In the genomic region with DNA sequence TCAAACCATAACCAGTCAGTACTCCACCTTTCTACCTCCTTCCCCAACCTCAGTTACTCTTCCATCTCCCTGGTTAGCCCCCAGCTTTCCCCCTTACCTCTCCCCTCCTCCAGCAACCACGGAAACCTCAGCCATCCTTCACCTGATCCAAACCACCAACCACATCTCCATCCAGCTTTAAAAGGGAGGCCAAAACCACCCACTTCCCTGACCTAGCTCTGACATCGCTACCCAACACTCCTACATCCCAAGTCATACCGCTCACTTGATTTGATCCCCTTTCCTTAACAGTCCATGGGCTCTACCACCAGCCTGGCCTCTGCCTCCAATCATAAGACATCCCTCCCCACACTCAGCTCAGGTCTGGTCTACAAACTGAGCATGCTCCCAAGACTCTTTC, we compare ENCODE assay signal across 10 cellular contexts. TPM values are rescaled to one million over a fixed set of nuclear protein-coding genes. Genes with fewer than 3 reads are reported as not detected.
DNase-seq lines count a peak whose midpoint lies in the region; ATAC-seq and TF ChIP-seq lines count a peak whose summit lies in the region.
"Had no signal": no experiment of that assay in that cellular context is flagged by ENCODE, and none has a peak within 500 bp of the region (broad histone marks: within the 10 kb centered on the region; RNA-seq: fewer than 3 reads in every experiment).

No MANE protein-coding gene starts in this region.

- no peaks in the 10 kb centered on the region for H3K9me3 ChIP-seq in CD4-positive, CD25-positive, alpha-beta regulatory T cell (ENCODE audit: control insufficient read depth in 2 of 2, low read length in 2 of 2)
- H3K9me3 ChIP-seq in MM.1S (replicated peaks; ENCODE audit: insufficient read depth, low read length) (no peaks in the 10 kb centered on the region), neural cell (ENCODE audit: low read length) (no peaks in the 10 kb centered on the region)
- H3K9me3 ChIP-seq: right atrium auricular region had no signal

- DNase-seq in CD4-positive, CD25-positive, alpha-beta regulatory T cell, result no peak
- DNase-seq in MM.1S, result no peak
- DNase-seq in coronary artery (ENCODE audit: low spot score), result no peak
- no peak for DNase-seq in stimulated activated naive CD4-positive, alpha-beta T cell (lab: John Stamatoyannopoulos, UW)
- DNase-seq: cortex of kidney had no signal

- no peaks in the 10 kb centered on the region for H3K27me3 ChIP-seq in CD4-positive, CD25-positive, alpha-beta regulatory T cell (ENCODE audit: control insufficient read depth, insufficient read depth, low read length)
- H3K27me3 ChIP-seq in MM.1S (replicated peaks; ENCODE audit: insufficient read depth, low read length) (no peaks in the 10 kb centered on the region), neural cell (ENCODE audit: insufficient read depth, low read depth, low read length) (no peaks in the 10 kb centered on the region)
- H3K27me3 ChIP-seq: right atrium auricular region had no signal

- peaks cover 70% of the 10 kb centered on the region for H3K79me2 ChIP-seq in MM.1S (ENCODE audit: low read length)
- H3K79me2 ChIP-seq in neural cell (replicated peaks; ENCODE audit: insufficient read depth, low read length), result peaks cover 40% of the 10 kb centered on the region

- H2AFZ ChIP-seq in MM.1S (ENCODE audit: low read length), result no peak overlapping the region
- H2AFZ ChIP-seq in neural cell (ENCODE audit: low read depth, low read length), result no peak overlapping the region

- no peak for TF ChIP-seq RAD21 in neural cell (conservative IDR thresholded peaks at IDR 0.05)

- H3K27ac ChIP-seq in CD4-positive, CD25-positive, alpha-beta regulatory T cell (ENCODE audit: insufficient read depth, low read length, poor library complexity, severe bottlenecking), result no peak overlapping the region
- H3K27ac ChIP-seq in MM.1S (ENCODE audit: low read length), result no peak overlapping the region
- H3K27ac ChIP-seq in coronary artery, result peak overlapping the region; percentile 85 to 94
- no peak overlapping the region for H3K27ac ChIP-seq in neural cell (ENCODE audit: low read length)

- H3K4me2 ChIP-seq in MM.1S (ENCODE audit: low read depth, low read length) (peak overlapping the region; percentile 84), neural cell (ENCODE audit: low read length) (peak overlapping the region; percentile 77)

- H3K36me3 ChIP-seq in CD4-positive, CD25-positive, alpha-beta regulatory T cell (ENCODE audit: control insufficient read depth, insufficient read depth, low read length), result peaks cover 5% of the 10 kb centered on the region
- H3K36me3 ChIP-seq in MM.1S (replicated peaks; ENCODE audit: insufficient read depth, low read length), result no peaks in the 10 kb centered on the region
- H3K36me3 ChIP-seq in neural cell (ENCODE audit: insufficient read depth, low read length), result no peaks in the 10 kb centered on the region
- H3K36me3 ChIP-seq: right atrium auricular region had no signal

- TF ChIP-seq CTCF in MM.1S (IDR thresholded peaks at IDR 0.05; ENCODE audit: low read length) (no peak), coronary artery (IDR thresholded peaks at IDR 0.05) (no peak), neural cell (IDR thresholded peaks at IDR 0.05; ENCODE audit: poor library complexity, severe bottlenecking) (no peak)

- H3K4me1 Mint-ChIP-seq in CD4-positive, CD25-positive, alpha-beta regulatory T cell, result peaks cover 37 to 88% (median 73%) of the 10 kb centered on the region in 4 donors

- ATAC-seq in CD4-positive, CD25-positive, alpha-beta regulatory T cell (ENCODE audit: low read depth in 2 of 2), result no peak
- ATAC-seq in GM18520 (IDR thresholded peaks at IDR 0.05; ENCODE audit: unreplicated experiment) (no peak), GM21423 (IDR thresholded peaks at IDR 0.05; ENCODE audit: unreplicated experiment) (no peak), HG03095 (IDR thresholded peaks at IDR 0.05; ENCODE audit: unreplicated experiment) (no peak)

- H3K4me1 ChIP-seq in CD4-positive, CD25-positive, alpha-beta regulatory T cell (ENCODE audit: control insufficient read depth, insufficient read depth, low read length, poor library complexity, severe bottlenecking), result peaks cover 79% of the 10 kb centered on the region
- peaks cover 20% of the 10 kb centered on the region for H3K4me1 ChIP-seq in MM.1S (ENCODE audit: low read length)

- no peak for TF ChIP-seq EP300 in neural cell (conservative IDR thresholded peaks at IDR 0.05; ENCODE audit: poor library complexity, severe bottlenecking)

- peaks cover 26% of the 10 kb centered on the region for H3F3A ChIP-seq in MM.1S (ENCODE audit: insufficient read depth, low read length)
- H3F3A ChIP-seq in neural cell (ENCODE audit: insufficient read depth, low read length, poor library complexity, severe bottlenecking), result no peaks in the 10 kb centered on the region

- H4K20me1 ChIP-seq in MM.1S (ENCODE audit: insufficient read depth, low read length), result no peaks in the 10 kb centered on the region
- H4K20me1 ChIP-seq in neural cell (ENCODE audit: insufficient read depth), result no peaks in the 10 kb centered on the region

- peaks cover 6% of the 10 kb centered on the region for H3K27me3 Mint-ChIP-seq in CD4-positive, CD25-positive, alpha-beta regulatory T cell

- H3K4me3 Mint-ChIP-seq in CD4-positive, CD25-positive, alpha-beta regulatory T cell, result peak overlapping the region; percentile 94 to 99 (median 98)

- peak overlapping the region; percentile 82 for H3K4me3 ChIP-seq in CD4-positive, CD25-positive, alpha-beta regulatory T cell (ENCODE audit: low read depth, low read length)
- H3K4me3 ChIP-seq in MM.1S (ENCODE audit: low read length), result peak overlapping the region; percentile 83; the same call in 1 of the 2 replicates
- peak overlapping the region; percentile 93 for H3K4me3 ChIP-seq in coronary artery
- peak overlapping the region; percentile 95 for H3K4me3 ChIP-seq in neural cell (ENCODE audit: low read length)

- H3K9me2 ChIP-seq in MM.1S (replicated peaks; ENCODE audit: insufficient read depth, low read length) (no peaks in the 10 kb centered on the region), neural cell (ENCODE audit: insufficient read depth, low read length) (no peaks in the 10 kb centered on the region)

- no peaks in the 10 kb centered on the region for H3K9me3 Mint-ChIP-seq in CD4-positive, CD25-positive, alpha-beta regulatory T cell

- no peak overlapping the region for H3K9ac ChIP-seq in MM.1S (ENCODE audit: low read length)
- no peak overlapping the region for H3K9ac ChIP-seq in neural cell (ENCODE audit: low read length)

- peak overlapping the region; percentile 76 to 99 (median 94) for H3K27ac Mint-ChIP-seq in CD4-positive, CD25-positive, alpha-beta regulatory T cell

- H3K36me3 Mint-ChIP-seq in CD4-positive, CD25-positive, alpha-beta regulatory T cell, result peaks cover 20% of the 10 kb centered on the region

TF ChIP-seq in neural cell, 6 proteins besides CTCF, POLR2A, EP300 and RAD21:
- TF ChIP-seq TAF1 (IDR thresholded peaks at IDR 0.05; ENCODE audit: low read depth) (no peak), SMC3 (conservative IDR thresholded peaks at IDR 0.05; ENCODE audit: poor library complexity) (no peak), POLR2AphosphoS5 (IDR thresholded peaks at IDR 0.05) (no peak), EZH2 (IDR thresholded peaks at IDR 0.05; ENCODE audit: borderline replicate concordance, insufficient read depth, low read length, poor library complexity, severe bottlenecking) (no peak), MXI1 (conservative IDR thresholded peaks at IDR 0.05; ENCODE audit: poor library complexity, severe bottlenecking) (no peak)
- TF ChIP-seq, protein P1, sequence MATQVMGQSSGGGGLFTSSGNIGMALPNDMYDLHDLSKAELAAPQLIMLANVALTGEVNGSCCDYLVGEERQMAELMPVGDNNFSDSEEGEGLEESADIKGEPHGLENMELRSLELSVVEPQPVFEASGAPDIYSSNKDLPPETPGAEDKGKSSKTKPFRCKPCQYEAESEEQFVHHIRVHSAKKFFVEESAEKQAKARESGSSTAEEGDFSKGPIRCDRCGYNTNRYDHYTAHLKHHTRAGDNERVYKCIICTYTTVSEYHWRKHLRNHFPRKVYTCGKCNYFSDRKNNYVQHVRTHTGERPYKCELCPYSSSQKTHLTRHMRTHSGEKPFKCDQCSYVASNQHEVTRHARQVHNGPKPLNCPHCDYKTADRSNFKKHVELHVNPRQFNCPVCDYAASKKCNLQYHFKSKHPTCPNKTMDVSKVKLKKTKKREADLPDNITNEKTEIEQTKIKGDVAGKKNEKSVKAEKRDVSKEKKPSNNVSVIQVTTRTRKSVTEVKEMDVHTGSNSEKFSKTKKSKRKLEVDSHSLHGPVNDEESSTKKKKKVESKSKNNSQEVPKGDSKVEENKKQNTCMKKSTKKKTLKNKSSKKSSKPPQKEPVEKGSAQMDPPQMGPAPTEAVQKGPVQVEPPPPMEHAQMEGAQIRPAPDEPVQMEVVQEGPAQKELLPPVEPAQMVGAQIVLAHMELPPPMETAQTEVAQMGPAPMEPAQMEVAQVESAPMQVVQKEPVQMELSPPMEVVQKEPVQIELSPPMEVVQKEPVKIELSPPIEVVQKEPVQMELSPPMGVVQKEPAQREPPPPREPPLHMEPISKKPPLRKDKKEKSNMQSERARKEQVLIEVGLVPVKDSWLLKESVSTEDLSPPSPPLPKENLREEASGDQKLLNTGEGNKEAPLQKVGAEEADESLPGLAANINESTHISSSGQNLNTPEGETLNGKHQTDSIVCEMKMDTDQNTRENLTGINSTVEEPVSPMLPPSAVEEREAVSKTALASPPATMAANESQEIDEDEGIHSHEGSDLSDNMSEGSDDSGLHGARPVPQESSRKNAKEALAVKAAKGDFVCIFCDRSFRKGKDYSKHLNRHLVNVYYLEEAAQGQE (IDR thresholded peaks at IDR 0.05; ENCODE audit: borderline replicate concordance), result no peak

RNA-seq across cellular contexts. Expression of gene RAB35, which starts 1.5 kb away (rescaled TPM):
- 85.5 TPM for total RNA-seq in CD4-positive, CD25-positive, alpha-beta regulatory T cell
- 10 to 100 TPM; 25.2 to 37.0 (median 27.1) TPM for polyA plus RNA-seq in CD4-positive, CD25-positive, alpha-beta regulatory T cell
- polyA plus RNA-seq in neural cell, result 60.2 and 65.2 TPM in 2 replicates
- polyA minus RNA-seq in neural cell, result 48.6 and 52.8 TPM in 2 replicates

Comparison
In these comparisons a context has a peak if more than half of its experiments do, and no peak if none do; other contexts are left out.
1. H3K27ac ChIP-seq: peak in coronary artery (2 of 2); none in CD4-positive, CD25-positive, alpha-beta regulatory T cell (single experiment), MM.1S (single experiment) and neural cell (single experiment).
2. Peak in every context shown above with its lines, with median percentiles within 50 percentile points of each other: H3K4me3 ChIP-seq.